Comparison of ENCODE assay signal across 2 cellular contexts in genomic region chr10:124510536-124511158, GRCh38.
TF ChIP-seq lines count a peak whose summit lies in the region.

No MANE protein-coding gene starts in this region.

TF ChIP-seq in GM23338, 12 proteins besides CTCF, POLR2A, EP300 and RAD21 (continued from another document):
- no peak for TF ChIP-seq CREB1 (CRISPR knock-in tag; IDR thresholded peaks at IDR 0.05; ENCODE audit: low read depth)
- no peak for TF ChIP-seq STAT1 (IDR thresholded peaks at IDR 0.05; ENCODE audit: unreplicated experiment)
- TF ChIP-seq ZNF462 (CRISPR knock-in tag; IDR thresholded peaks at IDR 0.05) = no peak
- TF ChIP-seq EZH2phosphoT487 (IDR thresholded peaks at IDR 0.05; ENCODE audit: unreplicated experiment) = no peak
- no peak for TF ChIP-seq POLR2AphosphoS5 (IDR thresholded peaks at IDR 0.05; ENCODE audit: low read depth)
- TF ChIP-seq REST (IDR thresholded peaks at IDR 0.05; ENCODE audit: unreplicated experiment) = no peak
- TF ChIP-seq ZNF331 (CRISPR knock-in tag; IDR thresholded peaks at IDR 0.05; ENCODE audit: low read depth) = no peak

TF ChIP-seq in K562, 482 proteins besides CTCF, POLR2A, EP300 and RAD21 (continued from another document):
- no peak for TF ChIP-seq ARNT (IDR thresholded peaks at IDR 0.05)
- TF ChIP-seq ZBED1 (IDR thresholded peaks at IDR 0.05) = no peak
- no peak for TF ChIP-seq NFRKB (IDR thresholded peaks at IDR 0.05; ENCODE audit: low read depth)
- no peak for TF ChIP-seq ZNF695 (CRISPR knock-in tag; IDR thresholded peaks at IDR 0.05)
- TF ChIP-seq SMC3 (conservative IDR thresholded peaks at IDR 0.05; ENCODE audit: insufficient read depth, low read depth, low read length) = no peak
- TF ChIP-seq MYC (IDR thresholded peaks at IDR 0.05; ENCODE audit: low read depth, low read length) = no peak
- TF ChIP-seq MYC (CRISPR knock-in tag; IDR thresholded peaks at IDR 0.05; ENCODE audit: borderline replicate concordance, low read depth) = no peak
- no peak for TF ChIP-seq KLF1 (tag; IDR thresholded peaks at IDR 0.05)
- TF ChIP-seq MCM2 (IDR thresholded peaks at IDR 0.05; ENCODE audit: low read depth) = no peak
- no peak for TF ChIP-seq RAD51 (IDR thresholded peaks at IDR 0.05; ENCODE audit: borderline replicate concordance, low read depth)
- TF ChIP-seq KDM4B (IDR thresholded peaks at IDR 0.05; ENCODE audit: borderline replicate concordance in 2 of 2, low read depth in 1 of 2) = no peak
- no peak for TF ChIP-seq RUNX1 (IDR thresholded peaks at IDR 0.05; ENCODE audit: low read depth)
